ENCODE assay signal across 22 cellular contexts in the genomic region with DNA sequence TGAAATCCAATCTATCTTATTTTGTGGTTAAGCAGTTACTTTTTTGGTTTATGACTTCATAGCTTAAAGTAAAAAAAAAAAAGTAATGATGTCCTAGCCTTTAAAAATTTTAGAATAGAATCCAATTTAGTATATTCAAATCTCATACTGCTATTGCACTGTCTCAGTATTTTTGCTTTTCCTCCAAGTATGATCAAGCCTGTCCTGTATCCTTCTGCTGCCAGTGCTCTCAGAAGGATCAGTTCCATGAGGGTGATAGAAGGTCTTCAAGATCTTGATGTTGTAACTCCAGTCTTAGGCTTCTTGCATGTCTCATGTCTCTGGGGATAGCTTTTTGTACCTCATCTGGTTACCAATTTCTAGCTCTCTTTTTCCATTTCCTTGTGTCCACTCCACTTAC.
"Had no signal": no experiment of that assay in that cellular context is flagged by ENCODE, and none has a peak within 500 bp of the region (broad histone marks: within the 10 kb centered on the region; RNA-seq: fewer than 3 reads in every experiment).

No MANE protein-coding gene starts in this region.

- H3K4me1 ChIP-seq: esophagus muscularis mucosa, parathyroid adenoma, prostate gland, sigmoid colon, transverse colon had no signal

- ATAC-seq: effector memory CD8-positive, alpha-beta T cell; left colon; naive thymus-derived CD4-positive, alpha-beta T cell; stimulated activated naive B cell treated with anti-CD40 and anti-IgM and Interleukin-4, amounts not matched to agents 10 μg/mL and 1 μg/mL and 100 μg/mL, for 72 hours; stimulated activated naive CD8-positive, alpha-beta T cell treated with anti-CD3 and anti-CD28 coated beads, Interleukin-15, amount 100 ng/mL, for 72 hours had no signal

- H3K4me3 ChIP-seq: esophagus muscularis mucosa, prostate gland, sigmoid colon, skin epidermis, thoracic aorta, transverse colon had no signal

- DNase-seq: cerebellar nuclear complex; effector memory CD8-positive, alpha-beta T cell; foreskin melanocyte; immature natural killer cell; kidney; left colon; mammary epithelial cell; naive thymus-derived CD4-positive, alpha-beta T cell; nephron progenitor cell; sigmoid colon; stimulated activated CD4-positive, alpha-beta T cell treated with anti-CD3 and anti-CD28 coated beads, Interleukin-2, amount 100 ng/mL, for 24 hours; stimulated activated CD4-positive, alpha-beta T cell treated with anti-CD3 and anti-CD28 coated beads, Interleukin-4, amount 100 ng/mL, for 4 hours; stimulated activated naive B cell treated with anti-CD40 and anti-IgM and Interleukin-4, amounts not matched to agents 10 μg/mL and 1 μg/mL and 100 μg/mL, for 72 hours; stimulated activated naive CD8-positive, alpha-beta T cell treated with anti-CD3 and anti-CD28 coated beads, Interleukin-15, amount 100 ng/mL, for 72 hours; substantia nigra; transverse colon had no signal

- H3K36me3 ChIP-seq: esophagus muscularis mucosa, prostate gland, sigmoid colon, thoracic aorta, transverse colon had no signal

- H3K9me3 ChIP-seq: esophagus muscularis mucosa, prostate gland, sigmoid colon, thoracic aorta, transverse colon had no signal

- H3K27me3 ChIP-seq: esophagus muscularis mucosa, sigmoid colon, transverse colon had no signal

- H3K27ac ChIP-seq: epithelial cell of prostate, esophagus muscularis mucosa, parathyroid adenoma, prostate gland, sigmoid colon, skin epidermis, thoracic aorta, transverse colon had no signal
